In genomic region chr3:112038863-112039262, GRCh38 we compare ENCODE assay signal across 12 cellular contexts. TPM values are rescaled to one million over a fixed set of nuclear protein-coding genes. Genes with fewer than 3 reads are reported as not detected.
A peak's percentile ranks its signal among the peaks of the same experiment; 100 is the strongest.
DNase-seq lines count a peak whose midpoint lies in the region; ATAC-seq and TF ChIP-seq lines count a peak whose summit lies in the region.
"Had no signal": no experiment of that assay in that cellular context is flagged by ENCODE, and none has a peak within 500 bp of the region (broad histone marks: within the 10 kb centered on the region; RNA-seq: fewer than 3 reads in every experiment).

No MANE protein-coding gene starts in this region.

- H3K4me1 Mint-ChIP-seq in activated CD8-positive, alpha-beta T cell treated with anti-CD3 and anti-CD28 coated beads for 36 hours (ENCODE audit: low read depth), result no peaks in the 10 kb centered on the region
- H3K4me1 Mint-ChIP-seq: T-cell had no signal

- ATAC-seq in HG02798 (IDR thresholded peaks at IDR 0.05; ENCODE audit: poor library complexity, unreplicated experiment) (peak; percentile 48), left lobe of liver (no peak), HG02588 (IDR thresholded peaks at IDR 0.05; ENCODE audit: unreplicated experiment) (no peak)
- no peak for ATAC-seq in activated CD8-positive, alpha-beta T cell treated with anti-CD3 and anti-CD28 coated beads for 36 hours
- ATAC-seq: T-cell had no signal

- intact Hi-C loops in activated CD8-positive, alpha-beta T cell treated with anti-CD3 and anti-CD28 coated beads for 36 hours (cut with micrococcal nuclease), result no loop called here

- no peaks in the 10 kb centered on the region for H3K36me3 Mint-ChIP-seq in activated CD8-positive, alpha-beta T cell treated with anti-CD3 and anti-CD28 coated beads for 36 hours (ENCODE audit: low read depth)
- H3K36me3 Mint-ChIP-seq: T-cell had no signal

- CTCF ChIA-PET in activated CD8-positive, alpha-beta T cell treated with anti-CD3 and anti-CD28 coated beads for 36 hours (lab: Charles Lee), result interaction anchor here (1.5 to 2.2 kb wide), 2 partner anchors 25 to 50 kb away, joined by 7 to 11 read pairs; no protein-coding TSS in a partner anchor

- H3K27me3 Mint-ChIP-seq in activated CD8-positive, alpha-beta T cell treated with anti-CD3 and anti-CD28 coated beads for 36 hours, result no peaks in the 10 kb centered on the region

- TF ChIP-seq CTCF in activated CD8-positive, alpha-beta T cell treated with anti-CD3 and anti-CD28 coated beads for 36 hours (IDR thresholded peaks at IDR 0.05), result no peak

- no peak overlapping the region for H3K27ac Mint-ChIP-seq in activated CD8-positive, alpha-beta T cell treated with anti-CD3 and anti-CD28 coated beads for 36 hours
- H3K27ac Mint-ChIP-seq: T-cell had no signal

- no peak overlapping the region for H3K4me3 Mint-ChIP-seq in activated CD8-positive, alpha-beta T cell treated with anti-CD3 and anti-CD28 coated beads for 36 hours
- H3K4me3 Mint-ChIP-seq: T-cell had no signal

- peaks cover 3% of the 10 kb centered on the region for H3K9me3 Mint-ChIP-seq in activated CD8-positive, alpha-beta T cell treated with anti-CD3 and anti-CD28 coated beads for 36 hours

- DNase-seq in ELR (ENCODE audit: low read depth) (peak; percentile 70), RPMI8226 (peak; percentile 43), kidney tubule cell (ENCODE audit: low spot score) (peak; percentile 81), NK-92 (lab: John Stamatoyannopoulos, UW; ENCODE audit: unreplicated experiment) (no peak), left lobe of liver (ENCODE audit: low spot score) (no peak)
- no peak for DNase-seq in activated CD8-positive, alpha-beta T cell treated with anti-CD3 and anti-CD28 coated beads for 36 hours
- DNase-seq: central memory CD4-positive, alpha-beta T cell; NCI-H1436; T-cell had no signal

- POLR2A ChIA-PET in activated CD8-positive, alpha-beta T cell treated with anti-CD3 and anti-CD28 coated beads for 36 hours (lab: Charles Lee), result interaction anchor here (0.7 kb wide), 1 partner anchor 409 kb away, joined by 3 read pairs; no protein-coding TSS in a partner anchor

RNA-seq across cellular contexts. Expression of gene TMPRSS7, which starts 4.3 kb away (rescaled TPM):
- total RNA-seq in left lobe of liver, result not detected
- total RNA-seq in activated CD8-positive, alpha-beta T cell treated with anti-CD3 and anti-CD28 coated beads for 36 hours, result not detected
- total RNA-seq: osteocyte had no signal

RNA-seq across cellular contexts. Expression of gene TAGLN3, which starts 40.1 kb away (rescaled TPM):
- total RNA-seq in left lobe of liver, result not detected
- total RNA-seq in activated CD8-positive, alpha-beta T cell treated with anti-CD3 and anti-CD28 coated beads for 36 hours, result 1 to 10 TPM in 1 of 2 experiments, under 1 TPM in 1; 0.89 to 1.2 TPM
- total RNA-seq: osteocyte, T-cell had no signal

RNA-seq across cellular contexts. Expression of gene C3orf52, which starts 47.3 kb away (rescaled TPM):
- 0.28 TPM for total RNA-seq in left lobe of liver
- total RNA-seq in activated CD8-positive, alpha-beta T cell treated with anti-CD3 and anti-CD28 coated beads for 36 hours, result 1 to 10 TPM; 2.0 to 3.3 TPM

Comparison
In these comparisons a context has a peak if more than half of its experiments do, and no peak if none do; other contexts are left out.
1. DNase-seq: peak in ELR (single experiment), RPMI8226 (single experiment) and kidney tubule cell (single experiment); none in NK-92 (single experiment), left lobe of liver (single experiment) and activated CD8-positive, alpha-beta T cell treated with anti-CD3 and anti-CD28 coated beads for 36 hours (single experiment).